3 cellular contexts compared by ENCODE assay signal in the genomic region with DNA sequence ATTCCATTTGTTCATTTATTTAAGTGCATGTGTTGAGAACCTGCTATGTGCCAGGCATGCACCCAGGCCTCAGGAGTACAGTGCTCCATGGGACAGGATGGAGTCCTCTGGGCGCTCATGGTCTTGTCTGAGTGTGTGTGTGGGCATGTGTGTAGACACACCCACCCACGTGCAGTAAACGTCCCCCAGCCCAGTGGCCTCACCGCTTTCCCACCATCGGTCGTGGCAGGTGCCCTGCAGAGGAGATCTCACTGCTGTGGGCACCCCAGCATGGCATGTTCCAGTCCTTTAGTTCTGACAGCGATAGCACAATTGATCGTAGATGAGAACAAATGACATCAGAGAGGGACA.
TF ChIP-seq lines count a peak whose summit lies in the region.

No MANE protein-coding gene starts in this region.

TF ChIP-seq in SK-N-SH treated with all-trans-retinoic acid at 6 μM for 48 hours, 23 proteins besides CTCF, POLR2A, EP300 and RAD21:
- TF ChIP-seq OSR1 (CRISPR knock-in tag; IDR thresholded peaks at IDR 0.05) (no peak), ZNF70 (CRISPR knock-in tag; IDR thresholded peaks at IDR 0.05) (no peak)

TF ChIP-seq in SK-N-SH, 30 proteins besides CTCF, POLR2A, EP300 and RAD21:
- no peak for TF ChIP-seq RFX5 (IDR thresholded peaks at IDR 0.05; ENCODE audit: low read length)

TF ChIP-seq in GM12878, 131 proteins besides CTCF, POLR2A, EP300 and RAD21:
- 0 out of 2 replicates have a peak, but pooled peaks have one; percentile 1 for TF ChIP-seq YY1 (IDR thresholded peaks at IDR 0.05; ENCODE audit: low read depth, low read length)
- TF ChIP-seq IKZF2 (IDR thresholded peaks at IDR 0.05), result no peak
